10 cellular contexts compared by ENCODE assay signal in genomic region chr15:20340331-20340811, GRCh38.
DNase-seq lines count a peak whose midpoint lies in the region; ATAC-seq, FAIRE-seq and TF ChIP-seq lines count a peak whose summit lies in the region.
"Had no signal": no experiment of that assay in that cellular context is flagged by ENCODE, and none has a peak within 500 bp of the region (broad histone marks: within the 10 kb centered on the region; RNA-seq: fewer than 3 reads in every experiment).

No MANE protein-coding gene starts in this region.

- CTCF ChIA-PET in activated naive CD4-positive, alpha-beta T cell treated with anti-CD3 and anti-CD28 coated beads, Interleukin-2, amount 10 ng/mL, durations not matched to agents 7 days and 5 days (lab: Charles Lee), result no interaction called here

- TF ChIP-seq CTCF in kidney (IDR thresholded peaks at IDR 0.05; ENCODE audit: borderline replicate concordance, extremely low read depth, insufficient read depth) (no peak), upper lobe of left lung (IDR thresholded peaks at IDR 0.05) (no peak)

- no peaks in the 10 kb centered on the region for H3K27me3 Mint-ChIP-seq in activated naive CD4-positive, alpha-beta T cell treated with anti-CD3 and anti-CD28 coated beads, Interleukin-2, amount 10 ng/mL, durations not matched to agents 7 days and 5 days

- H3K4me1 ChIP-seq in kidney (ENCODE audit: control insufficient read depth in 1 of 2, insufficient read depth in 1 of 2, low read depth in 1 of 2, low read length in 2 of 2), result peaks cover 0 to 2% of the 10 kb centered on the region in 2 donors
- no peaks in the 10 kb centered on the region for H3K4me1 ChIP-seq in upper lobe of left lung

- no peaks in the 10 kb centered on the region for H3K36me3 Mint-ChIP-seq in activated naive CD4-positive, alpha-beta T cell treated with anti-CD3 and anti-CD28 coated beads, Interleukin-2, amount 10 ng/mL, durations not matched to agents 7 days and 5 days

- H3K27ac Mint-ChIP-seq in activated naive CD4-positive, alpha-beta T cell treated with anti-CD3 and anti-CD28 coated beads, Interleukin-2, amount 10 ng/mL, durations not matched to agents 7 days and 5 days, result no peak overlapping the region
- H3K27ac Mint-ChIP-seq: activated naive CD4-positive, alpha-beta T cell treated with anti-CD3 and anti-CD28 coated beads, Interleukin-2, amount 50 U/mL, for 24 hours had no signal

- no peak overlapping the region for H3K4me3 ChIP-seq in kidney (ENCODE audit: low read length in 2 of 2)
- no peak overlapping the region for H3K4me3 ChIP-seq in upper lobe of left lung

- no peak for TF ChIP-seq EP300 in upper lobe of left lung (IDR thresholded peaks at IDR 0.05)

- H3K4me3 Mint-ChIP-seq in activated naive CD4-positive, alpha-beta T cell treated with anti-CD3 and anti-CD28 coated beads, Interleukin-2, amount 10 ng/mL, durations not matched to agents 7 days and 5 days, result no peak overlapping the region
- H3K4me3 Mint-ChIP-seq: activated naive CD4-positive, alpha-beta T cell treated with anti-CD3 and anti-CD28 coated beads, Interleukin-2, amount 50 U/mL, for 24 hours had no signal

- no peaks in the 10 kb centered on the region for H3K27me3 ChIP-seq in upper lobe of left lung

- H3K9ac ChIP-seq in kidney (ENCODE audit: low read length in 2 of 2), result no peak overlapping the region

- H3K9me3 ChIP-seq in kidney (ENCODE audit: control insufficient read depth in 1 of 2, low read length in 2 of 2) (peaks cover 0 to 23% of the 10 kb centered on the region in 2 donors), upper lobe of left lung (peaks cover 0 to 19% (median 0%) of the 10 kb centered on the region in 4 donors)

- no peak for FAIRE-seq in kidney (lab: Jason Lieb, UNC)
- FAIRE-seq: RCC 7860 had no signal

- no peaks in the 10 kb centered on the region for H3K36me3 ChIP-seq in kidney (ENCODE audit: control insufficient read depth in 1 of 2, insufficient read depth in 2 of 2, low read length in 2 of 2)
- H3K36me3 ChIP-seq in upper lobe of left lung, result no peaks in the 10 kb centered on the region

- H3K27ac ChIP-seq in kidney (ENCODE audit: low read depth in 2 of 2, low read length in 2 of 2), result peak overlapping the region in 1 of 2 donors; percentile 51
- no peak overlapping the region for H3K27ac ChIP-seq in upper lobe of left lung

- peaks cover 7% of the 10 kb centered on the region for H3K9me3 Mint-ChIP-seq in activated naive CD4-positive, alpha-beta T cell treated with anti-CD3 and anti-CD28 coated beads, Interleukin-2, amount 10 ng/mL, durations not matched to agents 7 days and 5 days
- H3K9me3 Mint-ChIP-seq: activated naive CD4-positive, alpha-beta T cell treated with anti-CD3 and anti-CD28 coated beads, Interleukin-2, amount 50 U/mL, for 24 hours had no signal

- H3K4me1 Mint-ChIP-seq in activated naive CD4-positive, alpha-beta T cell treated with anti-CD3 and anti-CD28 coated beads, Interleukin-2, amount 10 ng/mL, durations not matched to agents 7 days and 5 days, result no peaks in the 10 kb centered on the region
- H3K4me1 Mint-ChIP-seq: activated naive CD4-positive, alpha-beta T cell treated with anti-CD3 and anti-CD28 coated beads, Interleukin-2, amount 50 U/mL, for 24 hours had no signal

- TF ChIP-seq POLR2A in upper lobe of left lung (IDR thresholded peaks at IDR 0.05), result no peak

- intact Hi-C loops in kidney (cut with DNase I), result no loop called here

- WGBS in upper lobe of left lung, 2 donors, result 69 to 70% methylated on average over 6 to 9 of the region's 9 CpGs

- peak; percentile 6 to 73 for ATAC-seq in upper lobe of left lung (ENCODE audit: low FRiP score in 2 of 2)

- DNase-seq in activated naive CD4-positive, alpha-beta T cell treated with Interleukin-2 at 50 U/mL for 16 hours, result peak; percentile 39
- DNase-seq in activated naive CD4-positive, alpha-beta T cell treated with anti-CD3 and anti-CD28 coated beads, Interleukin-2, amount 10 ng/mL, durations not matched to agents 7 days and 5 days, result no peak
- peak; percentile 47 for DNase-seq in activated naive CD4-positive, alpha-beta T cell treated with anti-CD3 and anti-CD28 coated beads, Interleukin-2, amount 50 U/mL, for 16 hours
- DNase-seq in kidney (peak; percentile 96), upper lobe of left lung (peak; percentile 66 to 95), DMS153 (lab: John Stamatoyannopoulos, UW) (no peak), GDM1 (lab: John Stamatoyannopoulos, UW) (no peak)
- DNase-seq in NK-92 treated with Interleukin-12 subunit alpha and Interleukin-12 subunit beta, amount 100 ng/mL, for 24 hours (lab: John Stamatoyannopoulos, UW), result no peak

Comparison
In these comparisons a context has a peak if more than half of its experiments do, and no peak if none do; other contexts are left out.
1. DNase-seq: peak in activated naive CD4-positive, alpha-beta T cell treated with Interleukin-2 at 50 U/mL for 16 hours (single experiment), activated naive CD4-positive, alpha-beta T cell treated with anti-CD3 and anti-CD28 coated beads, Interleukin-2, amount 50 U/mL, for 16 hours (single experiment), kidney (single experiment) and upper lobe of left lung (2 of 2); none in activated naive CD4-positive, alpha-beta T cell treated with anti-CD3 and anti-CD28 coated beads, Interleukin-2, amount 10 ng/mL, durations not matched to agents 7 days and 5 days (single experiment), DMS153 (single experiment), GDM1 (single experiment) and NK-92 treated with Interleukin-12 subunit alpha and Interleukin-12 subunit beta, amount 100 ng/mL, for 24 hours (single experiment).